8 cellular contexts compared by ENCODE assay signal in the genomic region with DNA sequence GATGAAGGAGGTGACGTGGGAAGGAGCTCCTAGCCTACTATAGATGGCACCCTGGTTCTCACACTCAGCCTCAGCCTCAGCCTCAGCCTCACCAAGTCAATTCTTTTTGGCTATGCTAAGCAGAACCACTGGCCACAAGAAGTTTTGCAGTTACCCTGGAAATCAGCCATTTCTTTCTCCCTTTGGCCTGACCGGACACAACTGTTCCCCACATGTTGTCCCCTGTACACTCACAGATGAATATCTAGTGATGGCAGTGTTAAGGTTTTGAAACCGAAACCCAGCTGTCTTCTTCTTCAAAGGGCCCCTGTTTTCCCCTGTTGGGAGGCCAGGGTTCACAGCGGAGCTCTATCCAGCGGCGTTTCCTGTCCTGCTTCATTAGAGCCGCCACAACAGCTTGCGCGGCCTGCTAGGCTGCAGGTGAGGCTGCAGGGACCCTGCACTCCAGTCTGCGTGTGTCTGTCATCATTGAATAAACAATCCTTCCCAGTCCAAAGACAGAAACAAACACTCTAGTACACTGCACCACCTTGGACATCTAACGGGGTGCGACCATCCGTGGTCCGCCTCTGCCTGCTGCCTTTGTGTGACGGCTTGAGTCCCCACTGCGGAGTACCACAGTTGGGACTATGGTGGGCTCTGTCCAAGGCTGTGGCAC.
DNase-seq lines count a peak whose midpoint lies in the region; ATAC-seq and TF ChIP-seq lines count a peak whose summit lies in the region.

No MANE protein-coding gene starts in this region.

- ATAC-seq in DND-41 (ENCODE audit: insufficient read depth, low read depth) (peak; percentile 45; the same call in 2 of the 3 replicates), GM19328 (IDR thresholded peaks at IDR 0.05; ENCODE audit: unreplicated experiment) (peak; percentile 88), HG03135 (IDR thresholded peaks at IDR 0.05; ENCODE audit: unreplicated experiment) (peak; percentile 89), upper lobe of right lung (peak; percentile 19)
- ATAC-seq in activated T-helper 17 cell treated with anti-CD3 and anti-CD28 coated beads, Interleukin-2, amount 50 U/mL, for 72 hours (replicated peaks) = peak; percentile 64

- H3K4me3 ChIP-seq in DND-41 (ENCODE audit: low read depth in 1 of 2, low read length in 2 of 2) = no peak overlapping the region
- H3K4me3 ChIP-seq in upper lobe of right lung = no peak overlapping the region

- DNase-seq in DND-41 (peak; percentile 7), upper lobe of right lung (no peak), iPS-NIHi11 (ENCODE audit: low spot score) (no peak), epidermal melanocyte (ENCODE audit: insufficient read length, low spot score) (no peak), NCI-H2171 treated with DMSO at 0.1 percent for 48 hours (lab: John Stamatoyannopoulos, UW) (no peak)

- no peaks in the 10 kb centered on the region for H3K9me3 ChIP-seq in DND-41 (ENCODE audit: insufficient read depth, low read length, severe bottlenecking)
- no peaks in the 10 kb centered on the region for H3K9me3 ChIP-seq in upper lobe of right lung

- H3K27me3 Mint-ChIP-seq in activated T-helper 17 cell treated with anti-CD3 and anti-CD28 coated beads, Interleukin-2, amount 50 U/mL, for 72 hours = no peaks in the 10 kb centered on the region

- H3K4me1 ChIP-seq in DND-41 (ENCODE audit: insufficient read depth, low read length) = no peaks in the 10 kb centered on the region
- peaks cover 15% of the 10 kb centered on the region for H3K4me1 ChIP-seq in upper lobe of right lung

- no peak overlapping the region for H3K9ac ChIP-seq in DND-41 (ENCODE audit: low read depth, low read length)

- H3K79me2 ChIP-seq in DND-41 (ENCODE audit: insufficient read depth, low read length) = no peaks in the 10 kb centered on the region

- peaks cover 28% of the 10 kb centered on the region for H3K4me1 Mint-ChIP-seq in activated T-helper 17 cell treated with anti-CD3 and anti-CD28 coated beads, Interleukin-2, amount 50 U/mL, for 72 hours

- no peaks in the 10 kb centered on the region for H3K9me3 Mint-ChIP-seq in activated T-helper 17 cell treated with anti-CD3 and anti-CD28 coated beads, Interleukin-2, amount 50 U/mL, for 72 hours

- no peaks in the 10 kb centered on the region for H4K20me1 ChIP-seq in DND-41 (ENCODE audit: insufficient read depth, low read length)

- H3K27ac Mint-ChIP-seq in activated T-helper 17 cell treated with anti-CD3 and anti-CD28 coated beads, Interleukin-2, amount 50 U/mL, for 72 hours = no peak overlapping the region

- peaks cover 32% of the 10 kb centered on the region for H3K36me3 Mint-ChIP-seq in activated T-helper 17 cell treated with anti-CD3 and anti-CD28 coated beads, Interleukin-2, amount 50 U/mL, for 72 hours (ENCODE audit: low read depth)

- no peaks in the 10 kb centered on the region for H3K27me3 ChIP-seq in DND-41 (ENCODE audit: insufficient read depth, low read length, poor library complexity)
- H3K27me3 ChIP-seq in upper lobe of right lung = no peaks in the 10 kb centered on the region

- intact Hi-C loops in upper lobe of right lung (cut with DNase I) = no loop called here

- no peak overlapping the region for H3K4me3 Mint-ChIP-seq in activated T-helper 17 cell treated with anti-CD3 and anti-CD28 coated beads, Interleukin-2, amount 50 U/mL, for 72 hours

- H2AFZ ChIP-seq in DND-41 (ENCODE audit: low read depth, low read length) = no peak overlapping the region

- no peak for TF ChIP-seq CTCF in DND-41 (IDR thresholded peaks at IDR 0.05; ENCODE audit: borderline replicate concordance, extremely low read depth, low read length, poor library complexity, severe bottlenecking)
- no peak for TF ChIP-seq CTCF in upper lobe of right lung (IDR thresholded peaks at IDR 0.05)

- no peak overlapping the region for H3K27ac ChIP-seq in DND-41 (ENCODE audit: low read length)
- H3K27ac ChIP-seq in upper lobe of right lung = no peak overlapping the region

- H3K36me3 ChIP-seq in DND-41 (ENCODE audit: insufficient read depth, low read length) (no peaks in the 10 kb centered on the region), upper lobe of right lung (no peaks in the 10 kb centered on the region)

- H3K4me2 ChIP-seq in DND-41 (ENCODE audit: insufficient read depth, low read length) = no peak overlapping the region

Comparison
In these comparisons a context has a peak if more than half of its experiments do, and no peak if none do; other contexts are left out.
1. ATAC-seq: peak in every context shown above with its lines; median percentile 89 in HG03135; 88 in GM19328; 64 in activated T-helper 17 cell treated with anti-CD3 and anti-CD28 coated beads, Interleukin-2, amount 50 U/mL, for 72 hours; 45 in DND-41; 19 in upper lobe of right lung.